ENCODE assay signal across 1 cellular context in the genomic region with DNA sequence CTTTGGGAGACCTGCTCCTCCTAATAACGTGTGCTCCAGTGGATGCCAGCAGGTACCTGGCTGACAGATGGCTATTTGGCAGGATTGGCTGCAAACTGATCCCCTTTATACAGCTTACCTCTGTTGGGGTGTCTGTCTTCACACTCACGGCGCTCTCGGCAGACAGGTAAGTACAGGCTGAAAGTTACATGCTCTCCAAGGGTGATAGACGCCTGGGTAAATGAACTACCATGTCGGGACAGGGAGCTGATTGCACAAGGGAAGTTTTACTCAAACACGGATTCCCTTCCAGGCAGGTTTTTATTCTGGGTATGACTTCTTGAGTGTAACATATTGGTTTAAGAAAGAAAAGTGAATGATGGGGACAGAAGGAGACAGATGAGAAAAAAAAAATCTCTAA.
TF ChIP-seq lines count a peak whose summit lies in the region.

No MANE protein-coding gene starts in this region.

TF ChIP-seq in HepG2, 621 proteins besides CTCF, POLR2A, EP300 and RAD21:
- TF ChIP-seq, protein P1, sequence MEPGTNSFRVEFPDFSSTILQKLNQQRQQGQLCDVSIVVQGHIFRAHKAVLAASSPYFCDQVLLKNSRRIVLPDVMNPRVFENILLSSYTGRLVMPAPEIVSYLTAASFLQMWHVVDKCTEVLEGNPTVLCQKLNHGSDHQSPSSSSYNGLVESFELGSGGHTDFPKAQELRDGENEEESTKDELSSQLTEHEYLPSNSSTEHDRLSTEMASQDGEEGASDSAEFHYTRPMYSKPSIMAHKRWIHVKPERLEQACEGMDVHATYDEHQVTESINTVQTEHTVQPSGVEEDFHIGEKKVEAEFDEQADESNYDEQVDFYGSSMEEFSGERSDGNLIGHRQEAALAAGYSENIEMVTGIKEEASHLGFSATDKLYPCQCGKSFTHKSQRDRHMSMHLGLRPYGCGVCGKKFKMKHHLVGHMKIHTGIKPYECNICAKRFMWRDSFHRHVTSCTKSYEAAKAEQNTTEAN (CRISPR knock-in tag; conservative IDR thresholded peaks at IDR 0.05) = no peak
- TF ChIP-seq SIX4 (CRISPR knock-in tag; IDR thresholded peaks at IDR 0.05) (no peak), IRX3 (CRISPR knock-in tag; IDR thresholded peaks at IDR 0.05; ENCODE audit: borderline replicate concordance, low read depth) (no peak), HNF4A (CRISPR knock-in tag; IDR thresholded peaks at IDR 0.05) (no peak), ZBTB21 (CRISPR knock-in tag; IDR thresholded peaks at IDR 0.05) (no peak), ZNF598 (CRISPR knock-in tag; IDR thresholded peaks at IDR 0.05; ENCODE audit: borderline replicate concordance) (no peak)
